In the genomic region with DNA sequence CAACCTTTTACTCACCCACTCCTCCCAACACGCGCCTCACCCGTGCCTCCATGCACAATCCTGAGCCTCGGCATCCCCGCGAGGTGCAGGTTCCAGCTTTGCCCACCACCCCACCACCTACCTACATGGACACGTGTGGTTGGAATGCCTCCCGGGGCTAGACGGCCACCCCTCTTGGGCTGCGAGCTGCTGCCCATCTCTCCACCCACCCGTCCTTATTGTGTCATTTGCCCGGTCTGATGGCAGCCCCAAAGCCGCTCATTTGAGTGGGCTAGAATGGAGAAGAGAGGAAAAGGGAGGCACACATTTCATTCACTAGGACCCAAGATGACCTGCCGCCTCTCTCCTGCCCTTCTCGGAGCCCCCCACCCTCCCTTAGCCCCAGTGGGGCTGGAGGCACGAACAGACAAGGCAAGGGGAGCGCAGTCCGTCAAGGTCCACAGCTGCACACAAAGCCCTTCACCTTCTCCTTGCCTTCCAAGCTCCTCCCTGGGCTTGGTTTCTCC, we compare ENCODE assay signal across 8 cellular contexts. TPM values are rescaled to one million over a fixed set of nuclear protein-coding genes. Genes with fewer than 3 reads are reported as not detected.
A peak's percentile ranks its signal among the peaks of the same experiment; 100 is the strongest.
DNase-seq lines count a peak whose midpoint lies in the region; ATAC-seq, FAIRE-seq and TF ChIP-seq lines count a peak whose summit lies in the region.

No MANE protein-coding gene starts in this region.

- TF ChIP-seq CTCF in AG09309 (IDR thresholded peaks at IDR 0.05; ENCODE audit: control insufficient read depth, insufficient read depth, low read depth, low read length, missing control alignments) (no peak), HFFc6 (IDR thresholded peaks at IDR 0.05) (no peak), GM12878 (IDR thresholded peaks at IDR 0.05 in 2 of 3, conservative IDR thresholded peaks at IDR 0.05 in 1 of 3; ENCODE audit: control insufficient read depth in 2 of 3, extremely low read depth in 1 of 3, insufficient read depth in 1 of 3, low read depth in 3 of 3, low read length in 3 of 3) (no peak), liver (IDR thresholded peaks at IDR 0.05; ENCODE audit: low read depth, low read length, missing input control) (no peak), tibial artery (IDR thresholded peaks at IDR 0.05) (no peak)

- TF ChIP-seq POLR2A in GM12878 (IDR thresholded peaks at IDR 0.05; ENCODE audit: low read depth, low read length): no peak

- no peaks in the 10 kb centered on the region; the same call in 1 of the 2 replicates for H3K27me3 Mint-ChIP-seq in HFFc6 (ENCODE audit: insufficient read depth)

- CTCF ChIA-PET in GM12878 (lab: Yijun Ruan, JAX): interaction anchor here (0.8 to 10.7 kb wide), 4 partner anchors 15 to 32 kb away, joined by 3 to 87 read pairs (median 11); no protein-coding TSS in a partner anchor

- no peak for FAIRE-seq in GM12878 (lab: Jason Lieb, UNC)

- TF ChIP-seq EP300 in GM12878 (IDR thresholded peaks at IDR 0.05; ENCODE audit: borderline replicate concordance in 1 of 2, control insufficient read depth in 1 of 2, low read depth in 2 of 2, low read length in 2 of 2): no peak

- in situ Hi-C loops in GM12878 (cut with MboI): no loop called here

- no peak for TF ChIP-seq RAD21 in GM12878 (IDR thresholded peaks at IDR 0.05; ENCODE audit: insufficient read depth, low read depth, low read length)
- no peak for TF ChIP-seq RAD21 in liver (IDR thresholded peaks at IDR 0.05)

- DNase-seq in AG09309 (ENCODE audit: low read depth) (no peak), HFFc6 (no peak), GM12878 (ENCODE audit: low read depth, low spot score) (no peak), tibial artery (peak in 1 of 2 donors; percentile 64), AG20443 (ENCODE audit: low spot score) (no peak), T-helper 9 cell (no peak)
- DNase-seq in stimulated activated naive CD4-positive, alpha-beta T cell treated with Interleukin-2 at 50 U/mL for 16 hours (lab: John Stamatoyannopoulos, UW): no peak

- H3K4me1 Mint-ChIP-seq in HFFc6 (ENCODE audit: low read depth): peaks cover 72% of the 10 kb centered on the region

- peak overlapping the region; percentile 93 for H3K27ac Mint-ChIP-seq in HFFc6

- no peaks in the 10 kb centered on the region for H3K27me3 ChIP-seq in GM12878 (replicated peaks in 1 of 2; ENCODE audit: control insufficient read depth in 2 of 2, insufficient read depth in 2 of 2, low read length in 1 of 2)
- H3K27me3 ChIP-seq in liver (ENCODE audit: control insufficient read depth in 4 of 4, insufficient read depth in 4 of 4, low read length in 3 of 4): no peaks in the 10 kb centered on the region
- H3K27me3 ChIP-seq in tibial artery: no peaks in the 10 kb centered on the region

- H2AFZ ChIP-seq in GM12878 (ENCODE audit: control insufficient read depth, low read depth, low read length): peak overlapping the region; percentile 86

- intact Hi-C loops in GM12878 (cut with micrococcal nuclease; ENCODE audit: unreplicated experiment): loop anchor here (5.0 kb wide), 1 partner anchor 35 kb away; no protein-coding TSS in a partner anchor
- intact Hi-C loops in tibial artery (cut with DNase I; ENCODE audit: low total_unique reads): no loop called here

- peak overlapping the region; percentile 31 for H3K9ac ChIP-seq in GM12878 (ENCODE audit: control insufficient read depth, insufficient read depth, low read length)
- peak overlapping the region; percentile 67 to 92 for H3K9ac ChIP-seq in liver (ENCODE audit: low read depth in 1 of 2, low read length in 2 of 2)

- no peaks in the 10 kb centered on the region for H3K9me3 Mint-ChIP-seq in HFFc6

- WGBS in GM12878 (ENCODE audit: insufficient coverage, insufficient replicate concordance, low lambda C conversion rate, missing lambda C conversion rate): 18% methylated on average over 18 of the region's 18 CpGs
- WGBS in liver: 6% methylated on average over 18 of the region's 18 CpGs

- POLR2A ChIA-PET in GM12878 (lab: Charles Lee): interaction anchor here (1.1 to 1.9 kb wide), 4 partner anchors 13 to 20 kb away, joined by 3 to 11 read pairs (median 6); no protein-coding TSS in a partner anchor

- SMC1A ChIA-PET in GM12878 (lab: Charles Lee; ENCODE audit: uncharacterized antibody, unreplicated experiment): interaction anchor here (0.6 to 14.4 kb wide), 3 partner anchors 14 to 27 kb away, joined by 3 to 163 read pairs (median 11); no protein-coding TSS in a partner anchor

- H3K4me3 Mint-ChIP-seq in HFFc6: peak overlapping the region; percentile 98

- H3K4me2 ChIP-seq in GM12878 (ENCODE audit: control insufficient read depth, insufficient read depth): peak overlapping the region; percentile 96

- no peaks in the 10 kb centered on the region for H4K20me1 ChIP-seq in GM12878 (ENCODE audit: control insufficient read depth, insufficient read depth)

- H3K36me3 Mint-ChIP-seq in HFFc6 (ENCODE audit: low read depth): peaks cover 4% of the 10 kb centered on the region; the same call in 1 of the 2 replicates

- no peaks in the 10 kb centered on the region; the same call in 1 of the 2 replicates for H3K79me2 ChIP-seq in GM12878 (ENCODE audit: control insufficient read depth, insufficient read depth, low read length)

- no peaks in the 10 kb centered on the region for H3K36me3 ChIP-seq in GM12878 (ENCODE audit: control insufficient read depth in 2 of 2, insufficient read depth in 2 of 2, low read length in 1 of 2)
- no peaks in the 10 kb centered on the region for H3K36me3 ChIP-seq in liver (ENCODE audit: control insufficient read depth in 4 of 4, insufficient read depth in 3 of 4, low read depth in 1 of 4, low read length in 3 of 4)
- no peaks in the 10 kb centered on the region for H3K36me3 ChIP-seq in tibial artery

- H3K4me1 ChIP-seq in GM12878 (ENCODE audit: control insufficient read depth, insufficient read depth, low read length) (no peaks in the 10 kb centered on the region; the same call in 1 of the 2 replicates), liver (ENCODE audit: control insufficient read depth in 4 of 4, insufficient read depth in 4 of 4, low read length in 3 of 4) (peaks cover 0 to 21% (median 9%) of the 10 kb centered on the region in 4 donors), tibial artery (peaks cover 0 to 13% (median 7%) of the 10 kb centered on the region in 4 donors)

- no TSS peak for BruUV-seq in GM12878 (replicated peaks; lab: Mats Ljungman, UMichigan)

- RAD21 ChIA-PET in GM12878 (lab: Charles Lee; ENCODE audit: unreplicated experiment): interaction anchor here (0.7 to 6.1 kb wide), 4 partner anchors 13 to 33 kb away, joined by 3 to 74 read pairs (median 4); no protein-coding TSS in a partner anchor

- no peak overlapping the region for H3K27ac ChIP-seq in GM12878 (ENCODE audit: control insufficient read depth, insufficient read depth)
- H3K27ac ChIP-seq in liver (ENCODE audit: low read depth in 1 of 2, low read length in 2 of 2): peak overlapping the region; percentile 89 to 92
- H3K27ac ChIP-seq in tibial artery: peak overlapping the region; percentile 81 to 89

- peak; percentile 21 for ATAC-seq in GM12878

- H3K9me3 ChIP-seq in GM12878 (replicated peaks; ENCODE audit: control insufficient read depth, insufficient read depth, low read length): no peaks in the 10 kb centered on the region; the same call in 2 of the 3 replicates
- H3K9me3 ChIP-seq in liver (ENCODE audit: control insufficient read depth in 4 of 4, low read length in 3 of 4): no peaks in the 10 kb centered on the region
- no peaks in the 10 kb centered on the region for H3K9me3 ChIP-seq in tibial artery

- peak overlapping the region; percentile 72 for H3K4me3 ChIP-seq in AG09309 (ENCODE audit: control insufficient read depth, low read depth, low read length)
- H3K4me3 ChIP-seq in GM12878: peak overlapping the region; percentile 90
- H3K4me3 ChIP-seq in liver (ENCODE audit: low read depth in 1 of 3, low read length in 3 of 3): peak overlapping the region; percentile 61 to 83 (median 80)
- peak overlapping the region; percentile 79 to 98 for H3K4me3 ChIP-seq in tibial artery

TF ChIP-seq in GM12878, 131 proteins besides CTCF, POLR2A, EP300 and RAD21 (continues in another document):
- TF ChIP-seq EZH2 (IDR thresholded peaks at IDR 0.05; ENCODE audit: borderline replicate concordance, control insufficient read depth, low read depth, low read length) (no peak), ZNF24 (IDR thresholded peaks at IDR 0.05) (no peak), HDAC2 (IDR thresholded peaks at IDR 0.05) (no peak), SUPT20H (IDR thresholded peaks at IDR 0.05; ENCODE audit: borderline replicate concordance, control insufficient read depth, low read depth, low read length) (no peak), TCF7 (IDR thresholded peaks at IDR 0.05; ENCODE audit: borderline replicate concordance) (no peak), ZNF207 (IDR thresholded peaks at IDR 0.05; ENCODE audit: borderline replicate concordance) (no peak)

TF ChIP-seq in liver, 16 proteins besides CTCF, POLR2A, EP300 and RAD21:
- no peak for TF ChIP-seq NR2F2 (IDR thresholded peaks at IDR 0.05)
- no peak for TF ChIP-seq HNF4A (conservative IDR thresholded peaks at IDR 0.05)
TF ChIP-seq in liver: peak in this region for 0.

RNA-seq across cellular contexts. Expression of a gene that starts 0.8 kb away (rescaled TPM):
- 1 to 10 TPM; 7.5 to 8.5 (median 8.1) TPM for total RNA-seq in HFFc6 (2021; fragmentation: NEBNext Ultra II Directional; extraction: Animal tissue kit (Norgen Biotek cat#: 25700))
- 1.7 and 2.1 TPM in 2 replicates for total RNA-seq in GM12878 (2013; cell fraction: nucleolus; rRNA removed)
- total RNA-seq in GM12878 (2014; rRNA removed) (3.9 and 4.3 TPM in 2 replicates), GM12878 (2014; rRNA removed; fragmentation: Illumina TruSeq; extraction: Trizol) (3.7 and 3.8 TPM in 2 replicates), GM12878 (2021) (4.8 and 5.9 TPM in 2 replicates), liver (1 to 10 TPM; 4.4 to 4.5 TPM)
- 0.50 TPM for polyA plus RNA-seq in GM12878 (2011; ENCODE audit: low read depth)
- polyA plus RNA-seq in GM12878 (2011; rRNA removed) (3.4 and 4.8 TPM in 2 replicates), GM12878 (2014; fragmentation: Illumina TruSeq; extraction: Trizol) (2.8 and 3.7 TPM in 2 replicates), GM12878 (2014; fragmentation: Nextera tagmentation; extraction: Ambion mirVana) (under 1 TPM; 0.74 to 0.99 TPM), GM12878 (2014; rRNA removed) (2.4 and 3.1 TPM in 2 replicates), GM12878 (2016; fragmentation: Nextera tagmentation; extraction: Ambion mirVana) (under 1 TPM; 0.48 to 0.60 TPM), liver (1 to 10 TPM in 1 of 2 donors, under 1 TPM in 1; 0.89 to 2.1 TPM)
- polyA plus RNA-seq in GM12878 (2011; cell fraction: cytosol; rRNA removed): 1.9 and 2.0 TPM in 2 replicates
- polyA plus RNA-seq in GM12878 (2011; cell fraction: nucleus; rRNA removed): 3.5 and 5.1 TPM in 2 replicates
- 0.60 and 1.0 TPM in 2 replicates for polyA plus RNA-seq in GM12878 (2012)
- 4.3 and 4.5 TPM in 2 replicates for polyA minus RNA-seq in GM12878 (2011; rRNA and poly(A)+ RNA removed)
- 2.2 and 2.9 TPM in 2 replicates for polyA minus RNA-seq in GM12878 (2011; cell fraction: cytosol; rRNA and poly(A)+ RNA removed)
- 3.9 and 6.5 TPM in 2 replicates for polyA minus RNA-seq in GM12878 (2011; cell fraction: nucleus; rRNA and poly(A)+ RNA removed)
